8 cellular contexts compared by ENCODE assay signal in the genomic region with DNA sequence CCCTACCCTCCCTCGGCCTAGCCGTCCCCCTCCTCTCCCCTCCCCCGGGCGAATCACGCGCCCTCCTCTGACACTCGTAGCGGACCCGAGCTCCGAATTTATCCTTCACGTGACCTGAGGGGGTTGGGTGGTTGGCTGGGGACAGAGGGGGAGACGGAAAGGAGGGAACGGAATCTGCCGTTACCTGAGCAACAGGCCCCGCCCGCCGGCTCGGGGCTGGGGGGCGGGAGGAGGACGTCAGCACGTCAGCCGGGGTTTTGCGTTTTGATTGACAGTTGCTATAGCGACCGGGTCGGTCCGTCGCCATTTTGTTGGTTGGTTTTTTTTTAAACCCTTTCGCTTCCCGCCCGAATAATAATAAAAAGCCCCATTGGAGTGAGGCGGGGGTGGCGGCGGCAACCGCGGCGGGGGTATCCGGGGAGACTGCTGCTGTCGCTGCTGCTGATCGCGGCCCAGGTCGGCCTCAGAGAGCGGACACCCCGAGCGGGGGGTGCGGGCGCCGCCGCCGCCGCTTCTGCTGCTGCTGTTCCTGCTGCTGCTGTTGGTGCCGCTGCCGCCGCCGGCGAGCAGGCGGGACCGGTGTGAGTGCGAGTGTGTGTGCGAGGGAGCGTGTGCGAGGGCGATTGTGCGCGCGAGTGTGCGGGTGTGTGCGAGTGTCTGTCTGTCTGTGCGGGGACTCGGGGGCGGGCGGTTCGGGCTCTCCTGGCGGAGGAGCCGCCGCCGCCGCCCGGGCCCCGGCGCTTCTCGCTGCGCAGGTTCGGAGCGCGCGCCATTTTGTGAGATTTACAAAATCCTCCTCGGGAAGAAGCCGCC. TPM values are rescaled to one million over a fixed set of nuclear protein-coding genes. Genes with fewer than 3 reads are reported as not detected.
DNase-seq lines count a peak whose midpoint lies in the region; ATAC-seq and TF ChIP-seq lines count a peak whose summit lies in the region.

A gene (plus strand): TSS at position 286 of the 813 bp plus-strand sequence. CDS start 53,602 bp downstream, outside the sequence.

- H3K27ac ChIP-seq in angular gyrus (ENCODE audit: low read depth, low read length) (peak within 1 kb of the TSS; percentile 99), prostate gland (peak within 1 kb of the TSS; percentile 98 to 100), urinary bladder (ENCODE audit: low read depth) (peak within 1 kb of the TSS; percentile 100)

- WGBS in prostate gland: under 1% methylated on average over 40 of the region's 89 CpGs
- whole genome bisulfite sequencing in urinary bladder: under 1% methylated on average over 89 of the region's 89 CpGs

- H3K9me3 ChIP-seq in prostate gland: no peaks in the 10 kb centered on the region

- H3K27me3 ChIP-seq in prostate gland (replicated peaks; ENCODE audit: insufficient read depth): no peaks in the 10 kb centered on the region

- ATAC-seq in GM18498 (IDR thresholded peaks at IDR 0.05; ENCODE audit: unreplicated experiment) (peak; percentile 69), HG02938 (IDR thresholded peaks at IDR 0.05; ENCODE audit: unreplicated experiment) (peak; percentile 61), left ventricle myocardium superior (peak; percentile 91)

- H3K4me3 ChIP-seq in prostate gland: peak within 1 kb of the TSS; percentile 56 to 96
- peak within 1 kb of the TSS; percentile 95 for H3K4me3 ChIP-seq in urinary bladder (ENCODE audit: low read depth, low read length)

- DNase-seq in NCI-H187 (lab: John Stamatoyannopoulos, UW) (peak; percentile 99 to 100), T-helper 2 cell (peak; percentile 92 to 99 (median 97)), left ventricle myocardium superior (peak; percentile 98), prostate gland (ENCODE audit: low spot score) (peak; percentile 98)

- intact Hi-C loops in left ventricle myocardium superior (cut with micrococcal nuclease): no loop called here
- intact Hi-C loops in prostate gland (cut with DNase I): loop anchor here (2.0 to 10.0 kb wide), 6 partner anchors 28 to 402 kb away; a partner anchor contains a TSS

- peaks cover 11% of the 10 kb centered on the region for H3K4me1 ChIP-seq in prostate gland (replicated peaks)
- H3K4me1 ChIP-seq in urinary bladder (ENCODE audit: insufficient read depth): no peaks in the 10 kb centered on the region

- peak in 2 of 4 experiments; percentile 5 to 11 for TF ChIP-seq CTCF in prostate gland (IDR thresholded peaks at IDR 0.05)

- H3K36me3 ChIP-seq in prostate gland: no peaks in the 10 kb centered on the region
- H3K36me3 ChIP-seq in urinary bladder (ENCODE audit: insufficient read depth): no peaks in the 10 kb centered on the region

- TF ChIP-seq POLR2A in prostate gland (IDR thresholded peaks at IDR 0.05): peak; percentile 53

RNA-seq across cellular contexts. Expression of the gene that starts here (rescaled TPM):
- 67.1 TPM for total RNA-seq in left ventricle myocardium superior
- 100 to 1,000 TPM in 1 of 2 donors, 10 to 100 TPM in 1; 70.5 to 146 TPM for total RNA-seq in prostate gland
- total RNA-seq in urinary bladder: 132 TPM
- 29.0 TPM for polyA plus RNA-seq in urinary bladder

Comparison
In these comparisons a context has a peak if more than half of its experiments do, and no peak if none do; other contexts are left out.
1. Peak in every context shown above with its lines: DNase-seq, ATAC-seq, H3K4me3 ChIP-seq and H3K27ac ChIP-seq.